In genomic region chr17:74776044-74776962, GRCh38 we compare ENCODE assay signal across 7 cellular contexts.
DNase-seq lines count a peak whose midpoint lies in the region; ATAC-seq, FAIRE-seq and TF ChIP-seq lines count a peak whose summit lies in the region.

A gene with protein sequence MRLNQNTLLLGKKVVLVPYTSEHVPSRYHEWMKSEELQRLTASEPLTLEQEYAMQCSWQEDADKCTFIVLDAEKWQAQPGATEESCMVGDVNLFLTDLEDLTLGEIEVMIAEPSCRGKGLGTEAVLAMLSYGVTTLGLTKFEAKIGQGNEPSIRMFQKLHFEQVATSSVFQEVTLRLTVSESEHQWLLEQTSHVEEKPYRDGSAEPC (minus strand): TSS chr17:74776345. CDS start chr17:74775698, 647 bp downstream.

- peak; percentile 99 for DNase-seq in GM18507 (ENCODE audit: extremely low spot score, insufficient read length, low read depth)
- DNase-seq in NCI-H2081 treated with DMSO at 0.1 percent for 48 hours (lab: John Stamatoyannopoulos, UW), result peak; percentile 81
- DNase-seq in T1000 (lab: John Stamatoyannopoulos, UW), result peak; percentile 98
- DNase-seq in astrocyte of the hippocampus (ENCODE audit: low read depth, low spot score), result peak; percentile 99
- peak; percentile 66 to 98 (median 92) for DNase-seq in hypothalamus (lab: John Stamatoyannopoulos, UW)
- DNase-seq in retinal pigment epithelial cell (ENCODE audit: low read depth), result peak; percentile 81

- TF ChIP-seq CTCF in retinal pigment epithelial cell (conservative IDR thresholded peaks at IDR 0.05; ENCODE audit: low read depth, low read length), result no peak

- peak within 1 kb of the TSS; percentile 90 for H3K4me3 ChIP-seq in retinal pigment epithelial cell (ENCODE audit: low read length)

- peak; percentile 62 for ATAC-seq in HG03025 (IDR thresholded peaks at IDR 0.05; ENCODE audit: low FRiP score, unreplicated experiment)

- peak; percentile 92 for FAIRE-seq in GM18507 (lab: Jason Lieb, UNC)

Comparison
In these comparisons a context has a peak if more than half of its experiments do, and no peak if none do; other contexts are left out.
1. Peak in every context shown above with its lines: DNase-seq, ATAC-seq and H3K4me3 ChIP-seq.